ENCODE assay signal across 18 cellular contexts in genomic region chr12:126346087-126346486, GRCh38.
DNase-seq lines count a peak whose midpoint lies in the region; ATAC-seq and TF ChIP-seq lines count a peak whose summit lies in the region.
"Had no signal": no experiment of that assay in that cellular context is flagged by ENCODE, and none has a peak within 500 bp of the region (broad histone marks: within the 10 kb centered on the region; RNA-seq: fewer than 3 reads in every experiment).

No MANE protein-coding gene starts in this region.

- no TSS peak for BruUV-seq in A673 (replicated peaks; lab: Mats Ljungman, UMichigan)

- no peaks in the 10 kb centered on the region for H3K27me3 Mint-ChIP-seq in endodermal cell (ENCODE audit: insufficient read depth)

- no peaks in the 10 kb centered on the region for H3K36me3 ChIP-seq in A673 (ENCODE audit: insufficient read depth, low read length, poor library complexity, severe bottlenecking)
- H3K36me3 ChIP-seq in BJ (ENCODE audit: control insufficient read depth, insufficient read depth, low read length): no peaks in the 10 kb centered on the region
- no peaks in the 10 kb centered on the region for H3K36me3 ChIP-seq in endodermal cell (ENCODE audit: control insufficient read depth, insufficient read depth, low read length)

- H3K27me3 ChIP-seq in A673 (replicated peaks; ENCODE audit: insufficient read depth, low read depth, low read length, poor library complexity): no peaks in the 10 kb centered on the region
- no peaks in the 10 kb centered on the region for H3K27me3 ChIP-seq in BJ (ENCODE audit: control insufficient read depth, insufficient read depth, low read length)
- no peaks in the 10 kb centered on the region for H3K27me3 ChIP-seq in endodermal cell (ENCODE audit: control insufficient read depth, insufficient read depth, low read length, poor library complexity, severe bottlenecking)

- DNase-seq in A673 (ENCODE audit: low spot score): no peak
- no peak for DNase-seq in BJ (ENCODE audit: low read depth)
- DNase-seq in NCI-H69 (lab: John Stamatoyannopoulos, UW): peak; percentile 16
- DNase-seq in endodermal cell: no peak
- no peak for DNase-seq in cerebellar cortex (ENCODE audit: low spot score)
- DNase-seq in cerebellum (ENCODE audit: low spot score): no peak
- no peak for DNase-seq in omental fat pad (ENCODE audit: low spot score)
- DNase-seq: AML-193, DMS153, GF-D8, GM23248, NCI-H1436, NCI-H2029, NCI-H2171 treated with DMSO at 0.1 percent for 48 hours, NCI-H446, NCI-H526 treated with DMSO at 0.1 percent for 48 hours had no signal

- H3K27ac Mint-ChIP-seq in endodermal cell: no peak overlapping the region

- ATAC-seq in omental fat pad (ENCODE audit: low FRiP score): no peak
- ATAC-seq: GM12878, K562 had no signal

- no peaks in the 10 kb centered on the region for H3K4me1 Mint-ChIP-seq in endodermal cell

- intact Hi-C loops in A673 (cut with micrococcal nuclease; ENCODE audit: unreplicated experiment): no loop called here

- H3K4me3 ChIP-seq in A673 (ENCODE audit: low read depth, low read length, poor library complexity, severe bottlenecking) (no peak overlapping the region), BJ (ENCODE audit: low read depth, low read length) (no peak overlapping the region), endodermal cell (ENCODE audit: low read length) (no peak overlapping the region)
- H3K4me3 ChIP-seq: GM12878, GM23248, K562 had no signal

- peaks cover 16% of the 10 kb centered on the region for H3K4me1 ChIP-seq in A673 (ENCODE audit: insufficient read depth, low read length, poor library complexity, severe bottlenecking)
- no peaks in the 10 kb centered on the region for H3K4me1 ChIP-seq in endodermal cell (ENCODE audit: control insufficient read depth, insufficient read depth, low read length)

- CTCF ChIA-PET in A673 (lab: Charles Lee): no interaction called here
- CTCF ChIA-PET in BJ (lab: Yijun Ruan, JAX): interaction anchor here (1.6 kb wide), 1 partner anchor 18 kb away, joined by 4 read pairs; no protein-coding TSS in a partner anchor

- H3K27ac ChIP-seq in A673 (ENCODE audit: low read depth, low read length, poor library complexity, severe bottlenecking) (no peak overlapping the region), endodermal cell (ENCODE audit: low read depth, low read length) (no peak overlapping the region)
- H3K27ac ChIP-seq: GM23248 had no signal

- peaks cover 10% of the 10 kb centered on the region for H3K9me3 Mint-ChIP-seq in endodermal cell

- POLR2A ChIA-PET in A673 (lab: Charles Lee; ENCODE audit: low non-redundant PET) (no interaction called here), BJ (lab: Charles Lee) (no interaction called here)

- 82 to 83% methylated on average over 1 to 3 of the region's 3 CpGs for WGBS in endodermal cell (ENCODE audit: insufficient coverage in 1 of 2, insufficient read length in 1 of 2), 2 experiments

- H3K4me3 Mint-ChIP-seq in endodermal cell: no peak overlapping the region

- no peaks in the 10 kb centered on the region for H3K36me3 Mint-ChIP-seq in endodermal cell (ENCODE audit: low read depth)

- no peak overlapping the region for H3K9ac ChIP-seq in endodermal cell (ENCODE audit: extremely low read depth, low read length, poor library complexity, severe bottlenecking)
- H3K9ac ChIP-seq: GM23248 had no signal

- no peaks in the 10 kb centered on the region for H3K9me3 ChIP-seq in A673 (ENCODE audit: low read depth, low read length, poor library complexity, severe bottlenecking)
- H3K9me3 ChIP-seq in endodermal cell (ENCODE audit: control insufficient read depth, low read length): no peaks in the 10 kb centered on the region

- TF ChIP-seq CTCF in A673 (conservative IDR thresholded peaks at IDR 0.05; ENCODE audit: low read depth, low read length): 0 out of 2 replicates have a peak, but pooled peaks have one; percentile 14
- 0 out of 2 replicates have a peak, but pooled peaks have one; percentile 3 for TF ChIP-seq CTCF in BJ (IDR thresholded peaks at IDR 0.05; ENCODE audit: insufficient read depth, low read depth, low read length)
- TF ChIP-seq CTCF in endodermal cell (conservative IDR thresholded peaks at IDR 0.05): peak; percentile 44
- no peak for TF ChIP-seq CTCF in omental fat pad (IDR thresholded peaks at IDR 0.05)

Comparison
In these comparisons a context has a peak if more than half of its experiments do, and no peak if none do; other contexts are left out.
1. CTCF ChIP-seq: peak in A673 (single experiment), BJ (single experiment) and endodermal cell (single experiment); none in omental fat pad (0 of 3).